31 cellular contexts compared by ENCODE assay signal in genomic region chr2:71451695-71452094, GRCh38. TPM values are rescaled to one million over a fixed set of nuclear protein-coding genes. Genes with fewer than 3 reads are reported as not detected.
A peak's percentile ranks its signal among the peaks of the same experiment; 100 is the strongest.
DNase-seq lines count a peak whose midpoint lies in the region; ATAC-seq and TF ChIP-seq lines count a peak whose summit lies in the region.
"Had no signal": no experiment of that assay in that cellular context is flagged by ENCODE, and none has a peak within 500 bp of the region (broad histone marks: within the 10 kb centered on the region; RNA-seq: fewer than 3 reads in every experiment).

No MANE protein-coding gene starts in this region.

- ATAC-seq in right cardiac atrium (no peak), psoas muscle (peak in 3 of 4 donors; percentile 6 to 11 (median 8)), GM21367 (IDR thresholded peaks at IDR 0.05; ENCODE audit: unreplicated experiment) (no peak)
- ATAC-seq: PC-3 had no signal

- H3K4me1 ChIP-seq in right cardiac atrium (ENCODE audit: control insufficient read depth, insufficient read depth, low read length) = peaks cover 22% of the 10 kb centered on the region
- peaks cover 52% of the 10 kb centered on the region for H3K4me1 ChIP-seq in psoas muscle
- H3K4me1 ChIP-seq in HAP-1 = no peaks in the 10 kb centered on the region
- H3K4me1 ChIP-seq: parathyroid adenoma, uterus had no signal

- H3K9me3 ChIP-seq in right cardiac atrium (ENCODE audit: control insufficient read depth, low read length) (no peaks in the 10 kb centered on the region), psoas muscle (no peaks in the 10 kb centered on the region), HAP-1 (no peaks in the 10 kb centered on the region)
- H3K9me3 ChIP-seq: right lobe of liver, testis, uterus had no signal

- H3K27me3 ChIP-seq in right cardiac atrium (ENCODE audit: control insufficient read depth, insufficient read depth) (no peaks in the 10 kb centered on the region), psoas muscle (ENCODE audit: insufficient read depth in 3 of 3, low read length in 2 of 3) (no peaks in the 10 kb centered on the region), HAP-1 (ENCODE audit: low read depth) (no peaks in the 10 kb centered on the region)
- H3K27me3 ChIP-seq: right lobe of liver, testis had no signal

- TF ChIP-seq CTCF in psoas muscle (IDR thresholded peaks at IDR 0.05) = no peak

- in situ Hi-C loops in HAP-1 (cut with MboI; ENCODE audit: low sequenced_read_pairs) = no loop called here

- 67% methylated on average over 4 of the region's 4 CpGs for WGBS in right cardiac atrium
- WGBS in psoas muscle, 3 donors = 39 to 60% (median 42%) methylated on average over 4 of the region's 4 CpGs

- H3K27ac ChIP-seq in right cardiac atrium (ENCODE audit: low read length) = peak overlapping the region; percentile 85
- H3K27ac ChIP-seq in psoas muscle = peak overlapping the region; percentile 97
- H3K27ac ChIP-seq: C4-2B, epithelial cell of prostate, hepatocyte, parathyroid adenoma, testis, uterus had no signal

- DNase-seq in EL (peak; percentile 23), NCI-H226 (peak; percentile 53), right cardiac atrium (no peak), psoas muscle (no peak), HAP-1 (ENCODE audit: low spot score in 2 of 2) (no peak), NCI-H1092 (lab: John Stamatoyannopoulos, UW) (no peak)
- DNase-seq in activated naive CD4-positive, alpha-beta T cell (lab: John Stamatoyannopoulos, UW) = no peak
- DNase-seq: activated CD4-positive, alpha-beta T cell treated with anti-CD3 and anti-CD28 coated beads, Interleukin-2, amount 50 U/mL, for 1 hour; activated naive CD4-positive, alpha-beta T cell treated with anti-CD3 and anti-CD28 coated beads, Interleukin-2, amount 50 U/mL, for 16 hours; amniotic stem cell; DMS79; effector CD4-positive, alpha-beta T cell; IMR-90; midbrain; NCI-H1092 treated with DMSO at 0.1 percent for 48 hours; NCI-H187 treated with DMSO at 0.1 percent for 48 hours; NCI-H524 treated with DMSO at 0.1 percent for 48 hours; nephron progenitor cell; NK-92 treated with Interleukin-12 subunit alpha and Interleukin-12 subunit beta, amount 100 ng/mL, for 24 hours; PC-3; SHP77; stimulated activated CD4-positive, alpha-beta T cell treated with anti-CD3 and anti-CD28 coated beads, Interleukin-15, amount 100 ng/mL, for 24 hours; stimulated activated naive CD4-positive, alpha-beta T cell; testis; uterus had no signal

- H3K4me3 ChIP-seq in right cardiac atrium (ENCODE audit: low read length) = no peak overlapping the region
- H3K4me3 ChIP-seq in psoas muscle = peak overlapping the region; percentile 3
- no peak overlapping the region for H3K4me3 ChIP-seq in HAP-1
- H3K4me3 ChIP-seq: hepatocyte, right lobe of liver, testis, uterus had no signal

- H3K36me3 ChIP-seq in psoas muscle (ENCODE audit: insufficient read depth in 1 of 2, low read depth in 1 of 2) (no peaks in the 10 kb centered on the region), HAP-1 (replicated peaks) (no peaks in the 10 kb centered on the region)
- H3K36me3 ChIP-seq: right lobe of liver, uterus had no signal

- intact Hi-C loops in right cardiac atrium (cut with DNase I) (no loop called here), psoas muscle (cut with DNase I) (no loop called here)

RNA-seq across cellular contexts. Expression of gene DYSF, which starts 1.7 kb away (rescaled TPM):
- total RNA-seq in right cardiac atrium (10 to 100 TPM; 42.0 to 49.4 (median 43.8) TPM), psoas muscle (100 to 1,000 TPM; 109 to 208 (median 118) TPM)
- polyA plus RNA-seq in right cardiac atrium (36.7 TPM), psoas muscle (10 to 100 TPM; 38.3 to 67.1 (median 55.8) TPM)

Comparison
In these comparisons a context has a peak if more than half of its experiments do, and no peak if none do; other contexts are left out.
1. DNase-seq: peak in EL (single experiment) and NCI-H226 (single experiment); none in right cardiac atrium (0 of 3), psoas muscle (0 of 2), HAP-1 (0 of 2), NCI-H1092 (single experiment) and activated naive CD4-positive, alpha-beta T cell (0 of 4).
2. ATAC-seq: peak in psoas muscle (3 of 4); none in right cardiac atrium (0 of 2) and GM21367 (single experiment).